ENCODE assay signal across 21 cellular contexts in the genomic region with DNA sequence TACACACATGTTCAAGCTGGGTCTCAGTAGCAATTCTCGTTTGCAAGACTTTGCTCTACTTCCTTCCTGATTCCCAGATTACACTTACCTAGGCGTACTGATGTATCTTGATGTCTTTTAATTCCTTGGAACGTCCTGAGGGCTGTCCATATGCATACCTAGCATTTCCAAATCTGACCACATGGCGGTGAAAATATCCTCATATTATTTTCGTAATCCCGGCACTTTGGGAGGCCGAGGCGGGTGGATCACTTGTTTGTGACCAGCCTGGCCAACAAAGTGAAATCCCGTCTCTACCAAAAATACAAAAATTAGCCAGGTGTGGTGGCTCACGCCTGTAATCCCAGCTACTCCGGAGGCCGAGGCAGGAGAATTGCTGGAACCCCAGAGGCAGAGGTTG.
A peak's percentile ranks its signal among the peaks of the same experiment; 100 is the strongest.
DNase-seq lines count a peak whose midpoint lies in the region; ATAC-seq and TF ChIP-seq lines count a peak whose summit lies in the region.
"Had no signal": no experiment of that assay in that cellular context is flagged by ENCODE, and none has a peak within 500 bp of the region (broad histone marks: within the 10 kb centered on the region; RNA-seq: fewer than 3 reads in every experiment).

No MANE protein-coding gene starts in this region.

- H3F3A ChIP-seq in SK-N-SH (replicated peaks; ENCODE audit: insufficient read depth) (no peaks in the 10 kb centered on the region), smooth muscle cell (ENCODE audit: low read depth) (no peaks in the 10 kb centered on the region)

- H2AFZ ChIP-seq in SK-N-SH (ENCODE audit: low read depth), result no peak overlapping the region
- H2AFZ ChIP-seq in smooth muscle cell (ENCODE audit: low read depth), result no peak overlapping the region

- H3K4me1 ChIP-seq in breast epithelium (no peaks in the 10 kb centered on the region), SK-N-SH (ENCODE audit: control insufficient read depth in 1 of 2, insufficient read depth in 2 of 2, low read depth in 1 of 2, low read length in 1 of 2) (no peaks in the 10 kb centered on the region), smooth muscle cell (ENCODE audit: low read depth) (no peaks in the 10 kb centered on the region), aorta (ENCODE audit: control insufficient read depth in 1 of 2, insufficient read depth in 2 of 2, low read length in 2 of 2) (no peaks in the 10 kb centered on the region)
- H3K4me1 ChIP-seq: gastrocnemius medialis, psoas muscle, SJCRH30 had no signal

- no peaks in the 10 kb centered on the region for H3K79me2 ChIP-seq in SK-N-SH (ENCODE audit: insufficient read depth)
- H3K79me2 ChIP-seq in smooth muscle cell (ENCODE audit: low read depth), result no peaks in the 10 kb centered on the region

- WGBS in SK-N-SH (ENCODE audit: low lambda C conversion rate), result 11% methylated on average over 12 of the region's 12 CpGs
- WGBS in smooth muscle cell (ENCODE audit: low lambda C conversion rate), result 94% methylated on average over 12 of the region's 12 CpGs
- WGBS in aorta, 2 donors, result 91 to 93% methylated on average over 12 of the region's 12 CpGs

- H3K4me2 ChIP-seq in SK-N-SH (no peak overlapping the region), smooth muscle cell (no peak overlapping the region)

- TF ChIP-seq EP300 in SK-N-SH (IDR thresholded peaks at IDR 0.05; ENCODE audit: borderline replicate concordance in 1 of 2, low read depth in 1 of 2, low read length in 1 of 2), result no peak

- no peak for TF ChIP-seq CTCF in MCF 10A (IDR thresholded peaks at IDR 0.05; ENCODE audit: unreplicated experiment)
- no peak for TF ChIP-seq CTCF in breast epithelium (IDR thresholded peaks at IDR 0.05)
- TF ChIP-seq CTCF in SK-N-SH (IDR thresholded peaks at IDR 0.05), result peak; percentile 38; the same call in 1 of the 2 replicates
- peak; percentile 31 for TF ChIP-seq CTCF in epithelial cell of proximal tubule (conservative IDR thresholded peaks at IDR 0.05; ENCODE audit: low read depth, low read length)
- TF ChIP-seq CTCF in smooth muscle cell (IDR thresholded peaks at IDR 0.05; ENCODE audit: borderline replicate concordance, insufficient read depth, poor library complexity, severe bottlenecking), result no peak

- H3K36me3 Mint-ChIP-seq in MCF 10A (ENCODE audit: insufficient read depth, unreplicated experiment), result no peaks in the 10 kb centered on the region
- no peaks in the 10 kb centered on the region for H3K36me3 Mint-ChIP-seq in activated CD4-positive, alpha-beta T cell treated with anti-CD3 and anti-CD28 coated beads, Interleukin-2, amount 10 ng/mL, durations not matched to agents 24 days and 14 days (ENCODE audit: low read depth)

- H3K4me3 ChIP-seq in breast epithelium (no peak overlapping the region), SK-N-SH (ENCODE audit: low read depth in 2 of 2, low read length in 1 of 2) (peak overlapping the region in 1 of 2 experiments; percentile 6; a peak in 1 of 4 replicates), epithelial cell of proximal tubule (ENCODE audit: low read depth, low read length) (no peak overlapping the region), smooth muscle cell (no peak overlapping the region), aorta (ENCODE audit: low read length in 2 of 2) (no peak overlapping the region)
- H3K4me3 ChIP-seq: gastrocnemius medialis, K562, psoas muscle, SJCRH30 had no signal

- no TSS peak for BruUV-seq in MCF 10A (replicated peaks; lab: Mats Ljungman, UMichigan)

- POLR2A ChIA-PET in MCF 10A (lab: Yijun Ruan, JAX) (interaction anchor here (0.7 kb wide), 1 partner anchor 84 kb away, joined by 3 read pairs; no protein-coding TSS in a partner anchor), SK-N-SH (lab: Yijun Ruan, JAX) (no interaction called here)

- H4K20me1 ChIP-seq in SK-N-SH (ENCODE audit: insufficient read depth) (no peaks in the 10 kb centered on the region), smooth muscle cell (ENCODE audit: low read depth) (no peaks in the 10 kb centered on the region)

- no peak overlapping the region for H3K9ac ChIP-seq in SK-N-SH
- no peak overlapping the region for H3K9ac ChIP-seq in smooth muscle cell (ENCODE audit: low read depth)

- H3K27me3 ChIP-seq in breast epithelium (no peaks in the 10 kb centered on the region), SK-N-SH (ENCODE audit: insufficient read depth) (peaks cover 6% of the 10 kb centered on the region; the same call in 1 of the 2 replicates), smooth muscle cell (ENCODE audit: low read depth) (no peaks in the 10 kb centered on the region), aorta (ENCODE audit: control insufficient read depth in 1 of 2, insufficient read depth in 2 of 2, low read length in 1 of 2) (no peaks in the 10 kb centered on the region)
- H3K27me3 ChIP-seq: gastrocnemius medialis, SJCRH30 had no signal

- intact Hi-C loops in MCF 10A (cut with micrococcal nuclease) (no loop called here), breast epithelium (cut with DNase I; ENCODE audit: low total_unique reads) (no loop called here), aorta (cut with DNase I) (no loop called here)
- intact Hi-C loops in activated CD4-positive, alpha-beta T cell treated with anti-CD3 and anti-CD28 coated beads, Interleukin-2, amount 10 ng/mL, durations not matched to agents 24 days and 14 days (cut with micrococcal nuclease), result no loop called here

- no peak for ATAC-seq in aorta (ENCODE audit: low FRiP score)
- ATAC-seq: activated T-helper 17 cell treated with anti-CD3 and anti-CD28 coated beads, Interleukin-2, amount 50 U/mL, for 72 hours; gastrocnemius medialis; K562; psoas muscle had no signal

- H3K27me3 Mint-ChIP-seq in MCF 10A (ENCODE audit: insufficient read depth, unreplicated experiment), result no peaks in the 10 kb centered on the region
- no peaks in the 10 kb centered on the region for H3K27me3 Mint-ChIP-seq in activated CD4-positive, alpha-beta T cell treated with anti-CD3 and anti-CD28 coated beads, Interleukin-2, amount 10 ng/mL, durations not matched to agents 24 days and 14 days
- H3K27me3 Mint-ChIP-seq: activated T-helper 17 cell treated with anti-CD3 and anti-CD28 coated beads, Interleukin-2, amount 50 U/mL, for 72 hours; dendritic cell treated with granulocyte-macrophage colony-stimulating factor and Interleukin-4, amounts not matched to agents 40 ng/mL and 50 ng/mL, for 4 days had no signal

- H3K9me2 ChIP-seq in SK-N-SH, result no peaks in the 10 kb centered on the region

- no peaks in the 10 kb centered on the region for H3K9me3 ChIP-seq in breast epithelium
- no peaks in the 10 kb centered on the region for H3K9me3 ChIP-seq in SK-N-SH
- no peaks in the 10 kb centered on the region for H3K9me3 ChIP-seq in smooth muscle cell (replicated peaks; ENCODE audit: low read depth)
- no peaks in the 10 kb centered on the region for H3K9me3 ChIP-seq in aorta (ENCODE audit: control insufficient read depth, low read length)
- H3K9me3 ChIP-seq: gastrocnemius medialis, psoas muscle, SJCRH30 had no signal

- H3K9me3 Mint-ChIP-seq in MCF 10A (ENCODE audit: unreplicated experiment), result no peaks in the 10 kb centered on the region
- no peaks in the 10 kb centered on the region for H3K9me3 Mint-ChIP-seq in activated CD4-positive, alpha-beta T cell treated with anti-CD3 and anti-CD28 coated beads, Interleukin-2, amount 10 ng/mL, durations not matched to agents 24 days and 14 days
- H3K9me3 Mint-ChIP-seq: activated T-helper 17 cell treated with anti-CD3 and anti-CD28 coated beads, Interleukin-2, amount 50 U/mL, for 72 hours; dendritic cell treated with granulocyte-macrophage colony-stimulating factor and Interleukin-4, amounts not matched to agents 40 ng/mL and 50 ng/mL, for 4 days; nephron progenitor cell; T-helper 2 cell treated with Interferon-gamma antibody and Interleukin-4, amounts not matched to agents 5 μg/mL and 100 μg/mL, for 36 hours had no signal

- no peaks in the 10 kb centered on the region for H3K36me3 ChIP-seq in breast epithelium
- H3K36me3 ChIP-seq in SK-N-SH (replicated peaks in 1 of 2; ENCODE audit: control insufficient read depth in 1 of 2, insufficient read depth in 2 of 2, low read length in 1 of 2), result no peaks in the 10 kb centered on the region
- no peaks in the 10 kb centered on the region for H3K36me3 ChIP-seq in smooth muscle cell (ENCODE audit: low read depth)
- H3K36me3 ChIP-seq in aorta (ENCODE audit: control insufficient read depth in 1 of 2, insufficient read depth in 2 of 2, low read length in 1 of 2), result no peaks in the 10 kb centered on the region
- H3K36me3 ChIP-seq: gastrocnemius medialis, SJCRH30 had no signal

- TF ChIP-seq RAD21 in SK-N-SH (IDR thresholded peaks at IDR 0.05; ENCODE audit: low read length), result no peak

- peak; percentile 7 for DNase-seq in MCF 10A (ENCODE audit: unreplicated experiment)
- no peak for DNase-seq in breast epithelium (ENCODE audit: low spot score in 2 of 2)
- DNase-seq in SK-N-SH, result no peak
- DNase-seq in epithelial cell of proximal tubule (ENCODE audit: low read depth), result no peak
- DNase-seq in HuH-7 (ENCODE audit: low spot score), result no peak
- DNase-seq in smooth muscle cell (lab: John Stamatoyannopoulos, UW; ENCODE audit: unreplicated experiment), result no peak
- DNase-seq in aorta, result no peak
- DNase-seq in activated CD4-positive, alpha-beta T cell treated with anti-CD3 and anti-CD28 coated beads, Interleukin-2, amount 10 ng/mL, durations not matched to agents 24 days and 14 days, result no peak
- DNase-seq: gastrocnemius medialis; midbrain; NCI-H2029; NCI-H526 treated with DMSO at 0.1 percent for 48 hours; nephron progenitor cell; psoas muscle; SJCRH30; stimulated activated CD4-positive, alpha-beta T cell treated with anti-CD3 and anti-CD28 coated beads, Interleukin-4, amount 100 ng/mL, for 4 hours had no signal

- no peak overlapping the region for H3K27ac Mint-ChIP-seq in MCF 10A (ENCODE audit: low read depth, unreplicated experiment)
- no peak overlapping the region for H3K27ac Mint-ChIP-seq in activated CD4-positive, alpha-beta T cell treated with anti-CD3 and anti-CD28 coated beads, Interleukin-2, amount 10 ng/mL, durations not matched to agents 24 days and 14 days
- H3K27ac Mint-ChIP-seq: activated T-helper 17 cell treated with anti-CD3 and anti-CD28 coated beads, Interleukin-2, amount 50 U/mL, for 72 hours; dendritic cell treated with granulocyte-macrophage colony-stimulating factor and Interleukin-4, amounts not matched to agents 40 ng/mL and 50 ng/mL, for 4 days; nephron progenitor cell; T-helper 2 cell treated with Interferon-gamma antibody and Interleukin-4, amounts not matched to agents 5 μg/mL and 100 μg/mL, for 36 hours had no signal

- no peaks in the 10 kb centered on the region for H3K4me1 Mint-ChIP-seq in MCF 10A (ENCODE audit: insufficient read depth, unreplicated experiment)
- H3K4me1 Mint-ChIP-seq in activated CD4-positive, alpha-beta T cell treated with anti-CD3 and anti-CD28 coated beads, Interleukin-2, amount 10 ng/mL, durations not matched to agents 24 days and 14 days, result no peaks in the 10 kb centered on the region
- H3K4me1 Mint-ChIP-seq: activated T-helper 17 cell treated with anti-CD3 and anti-CD28 coated beads, Interleukin-2, amount 50 U/mL, for 72 hours had no signal

- no peak for TF ChIP-seq POLR2A in breast epithelium (IDR thresholded peaks at IDR 0.05)

- no peak overlapping the region for H3K4me3 Mint-ChIP-seq in MCF 10A (ENCODE audit: unreplicated experiment)
- H3K4me3 Mint-ChIP-seq in activated CD4-positive, alpha-beta T cell treated with anti-CD3 and anti-CD28 coated beads, Interleukin-2, amount 10 ng/mL, durations not matched to agents 24 days and 14 days, result no peak overlapping the region
- H3K4me3 Mint-ChIP-seq: activated T-helper 17 cell treated with anti-CD3 and anti-CD28 coated beads, Interleukin-2, amount 50 U/mL, for 72 hours; dendritic cell treated with granulocyte-macrophage colony-stimulating factor and Interleukin-4, amounts not matched to agents 40 ng/mL and 50 ng/mL, for 4 days; nephron progenitor cell; T-helper 2 cell treated with Interferon-gamma antibody and Interleukin-4, amounts not matched to agents 5 μg/mL and 100 μg/mL, for 36 hours had no signal

- CTCF ChIA-PET in MCF 10A (lab: Yijun Ruan, JAX) (no interaction called here), SK-N-SH (lab: Yijun Ruan, JAX) (no interaction called here)

- H3K27ac ChIP-seq in breast epithelium, result peak overlapping the region in 1 of 2 donors; percentile 61
- no peak overlapping the region for H3K27ac ChIP-seq in SK-N-SH (ENCODE audit: low read depth in 2 of 2, low read length in 1 of 2)
- no peak overlapping the region for H3K27ac ChIP-seq in smooth muscle cell (ENCODE audit: low read depth)
- no peak overlapping the region for H3K27ac ChIP-seq in aorta (ENCODE audit: low read depth in 1 of 2, low read length in 2 of 2)
- H3K27ac ChIP-seq: epithelial cell of prostate, gastrocnemius medialis, psoas muscle, SJCRH30 had no signal

Comparison
In these comparisons a context has a peak if more than half of its experiments do, and no peak if none do; other contexts are left out.
1. CTCF ChIP-seq: peak in SK-N-SH (single experiment) and epithelial cell of proximal tubule (single experiment); none in MCF 10A (single experiment), breast epithelium (0 of 3) and smooth muscle cell (single experiment).